Comparison of ENCODE assay signal across 8 cellular contexts in the genomic region with DNA sequence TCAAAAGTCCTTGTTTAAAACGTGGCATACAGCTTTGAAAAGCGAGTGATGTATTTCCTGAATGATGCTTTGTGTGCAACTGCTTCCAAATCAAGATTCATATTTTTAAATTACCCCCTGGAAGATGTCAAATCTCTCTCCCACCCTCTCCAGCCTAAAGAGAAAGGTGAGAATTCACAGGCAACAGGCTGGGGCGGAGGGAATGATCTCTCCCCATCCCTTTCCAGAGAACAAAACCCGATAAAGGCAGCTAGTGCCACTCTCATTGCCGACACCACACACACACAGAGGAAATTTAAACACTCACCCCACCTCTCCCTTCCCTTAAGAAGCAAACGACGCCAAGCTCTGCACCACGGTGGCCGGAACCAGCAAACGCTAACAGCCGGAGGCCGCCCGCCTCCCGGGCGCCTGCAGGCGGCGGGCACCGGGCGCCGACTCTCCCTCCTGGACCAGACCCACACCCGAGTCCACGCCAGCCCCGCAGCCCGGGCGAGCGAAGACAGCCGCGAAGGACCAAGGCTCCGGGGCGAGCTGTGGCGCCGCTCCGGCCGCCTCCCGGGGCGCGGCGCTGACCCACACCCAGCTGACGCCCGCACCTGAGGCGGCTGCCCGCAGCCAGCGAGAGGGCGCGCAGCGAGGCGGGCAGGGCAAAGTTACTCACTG. TPM values are rescaled to one million over a fixed set of nuclear protein-coding genes. Genes with fewer than 3 reads are reported as not detected.
DNase-seq lines count a peak whose midpoint lies in the region; ATAC-seq and TF ChIP-seq lines count a peak whose summit lies in the region.

No MANE protein-coding gene starts in this region.

- H3K79me2 ChIP-seq in PC-9 (ENCODE audit: low read depth) = peaks cover 81% of the 10 kb centered on the region

- H3K27ac Mint-ChIP-seq in activated naive CD8-positive, alpha-beta T cell treated with anti-CD3 and anti-CD28 coated beads, Interleukin-2, amount 50 U/mL, for 24 hours = peak overlapping the region; percentile 23

- DNase-seq in AG04450 (ENCODE audit: low read depth, low spot score) (no peak), PC-9 (no peak), hepatic stellate cell (ENCODE audit: low spot score) (peak; percentile 36), middle frontal gyrus (ENCODE audit: extremely low spot score, low spot score) (no peak)
- peak; percentile 35 for DNase-seq in activated naive CD8-positive, alpha-beta T cell treated with anti-CD3 and anti-CD28 coated beads, Interleukin-2, amount 50 U/mL, for 24 hours

- peak overlapping the region; percentile 86 for H3K4me3 Mint-ChIP-seq in activated naive CD8-positive, alpha-beta T cell treated with anti-CD3 and anti-CD28 coated beads, Interleukin-2, amount 50 U/mL, for 24 hours

- intact Hi-C loops in PC-9 (cut with micrococcal nuclease; ENCODE audit: unreplicated experiment) = loop anchor here (2.0 kb wide), 1 partner anchor 19 kb away; no protein-coding TSS in a partner anchor

- BruUV-seq in PC-9 (replicated peaks; lab: Mats Ljungman, UMichigan) = no TSS peak

- no peaks in the 10 kb centered on the region for H3K9me2 ChIP-seq in PC-9 (ENCODE audit: insufficient read depth)

- H3K4me1 Mint-ChIP-seq in activated naive CD8-positive, alpha-beta T cell treated with anti-CD3 and anti-CD28 coated beads, Interleukin-2, amount 50 U/mL, for 24 hours = peaks cover 48% of the 10 kb centered on the region

- no peaks in the 10 kb centered on the region; the same call in none of the 2 replicates for H3K9me3 ChIP-seq in AG04450 (ENCODE audit: control insufficient read depth, insufficient read depth, low read length)
- no peaks in the 10 kb centered on the region; the same call in 1 of the 2 replicates for H3K9me3 ChIP-seq in PC-9 (ENCODE audit: insufficient read depth, low read depth)

- CTCF ChIA-PET in AG04450 (lab: Charles Lee) (interaction anchor here (0.6 to 2.4 kb wide), 13 partner anchors 11 to 334 kb away, joined by 3 to 18 read pairs (median 3); no protein-coding TSS in a partner anchor), PC-9 (lab: Charles Lee) (interaction anchor here (0.9 kb wide), 1 partner anchor 87 kb away, joined by 3 read pairs; no protein-coding TSS in a partner anchor)

- peak; percentile 32 for TF ChIP-seq CTCF in AG04450 (IDR thresholded peaks at IDR 0.05; ENCODE audit: low read depth, low read length)
- TF ChIP-seq CTCF in PC-9 (conservative IDR thresholded peaks at IDR 0.05) = no peak; the same call in 1 of the 2 replicates

- H3K36me3 ChIP-seq in PC-9 (ENCODE audit: low read depth) = 0 out of 2 replicates have a peak, but pooled peaks cover 13% of the 10 kb centered on the region

- POLR2A ChIA-PET in AG04450 (lab: Yijun Ruan, JAX) (interaction anchor here (0.6 to 2.3 kb wide), 9 partner anchors 12 to 170 kb away, joined by 3 to 6 read pairs (median 3); a partner anchor contains a TSS), PC-9 (lab: Charles Lee; ENCODE audit: unreplicated experiment) (interaction anchor here (0.5 to 1.6 kb wide), 3 partner anchors 13 to 369 kb away, joined by 3 to 9 read pairs (median 3); no protein-coding TSS in a partner anchor)

- peak overlapping the region; percentile 88 for H3K4me3 ChIP-seq in AG04450 (ENCODE audit: low read depth, low read length)
- H3K4me3 ChIP-seq in PC-9 = peak overlapping the region; percentile 100
- peak overlapping the region; percentile 72 to 97 (median 93) for H3K4me3 ChIP-seq in skin epidermis

- peaks cover 11% of the 10 kb centered on the region for H4K20me1 ChIP-seq in PC-9 (ENCODE audit: insufficient read depth)

- peak; percentile 23 for ATAC-seq in GM18520 (IDR thresholded peaks at IDR 0.05; ENCODE audit: unreplicated experiment)
- peak; percentile 24 for ATAC-seq in HG03039 (IDR thresholded peaks at IDR 0.05; ENCODE audit: unreplicated experiment)
- ATAC-seq in activated naive CD8-positive, alpha-beta T cell treated with anti-CD3 and anti-CD28 coated beads, Interleukin-2, amount 50 U/mL, for 24 hours = peak; percentile 30

- peak overlapping the region; percentile 79 for H2AFZ ChIP-seq in PC-9

- H3K9me3 Mint-ChIP-seq in activated naive CD8-positive, alpha-beta T cell treated with anti-CD3 and anti-CD28 coated beads, Interleukin-2, amount 50 U/mL, for 24 hours = no peaks in the 10 kb centered on the region

- peaks cover 16% of the 10 kb centered on the region for H3F3A ChIP-seq in PC-9 (ENCODE audit: insufficient read depth, low read depth)

- peak overlapping the region; percentile 95 for H3K4me2 ChIP-seq in PC-9

- peaks cover 42% of the 10 kb centered on the region for H3K4me1 ChIP-seq in PC-9 (replicated peaks; ENCODE audit: insufficient read depth)

- peaks cover 26% of the 10 kb centered on the region for H3K36me3 Mint-ChIP-seq in activated naive CD8-positive, alpha-beta T cell treated with anti-CD3 and anti-CD28 coated beads, Interleukin-2, amount 50 U/mL, for 24 hours (ENCODE audit: low read depth)

- H3K27me3 Mint-ChIP-seq in activated naive CD8-positive, alpha-beta T cell treated with anti-CD3 and anti-CD28 coated beads, Interleukin-2, amount 50 U/mL, for 24 hours = no peaks in the 10 kb centered on the region

- H3K27ac ChIP-seq in AG04450 (ENCODE audit: low read depth, low read length) = peak overlapping the region; percentile 80
- H3K27ac ChIP-seq in PC-9 = peak overlapping the region; percentile 98
- peak overlapping the region; percentile 51 to 98 (median 94) for H3K27ac ChIP-seq in skin epidermis

- H3K27me3 ChIP-seq in AG04450 (ENCODE audit: control insufficient read depth, insufficient read depth, low read length) = no peaks in the 10 kb centered on the region
- H3K27me3 ChIP-seq in PC-9 (ENCODE audit: insufficient read depth, low read depth) = no peaks in the 10 kb centered on the region

RNA-seq across cellular contexts. Expression of a gene that starts 0.5 kb away (rescaled TPM):
- polyA plus RNA-seq in AG04450 (2011; rRNA removed) = 6.2 and 6.9 TPM in 2 replicates
- 10.0 and 10.3 TPM in 2 replicates for polyA minus RNA-seq in AG04450 (2011; rRNA and poly(A)+ RNA removed)
- 7.0 and 7.1 TPM in 2 replicates for total RNA-seq in PC-9 (2021)

RNA-seq across cellular contexts. Expression of a gene that starts 1.8 kb away (rescaled TPM):
- polyA plus RNA-seq in AG04450 (2011; rRNA removed) = 155 and 174 TPM in 2 replicates
- 39.6 and 53.4 TPM in 2 replicates for polyA minus RNA-seq in AG04450 (2011; rRNA and poly(A)+ RNA removed)
- total RNA-seq in PC-9 (2021) = 104 and 119 TPM in 2 replicates

Comparison
In these comparisons a context has a peak if more than half of its experiments do, and no peak if none do; other contexts are left out.
1. DNase-seq: peak in activated naive CD8-positive, alpha-beta T cell treated with anti-CD3 and anti-CD28 coated beads, Interleukin-2, amount 50 U/mL, for 24 hours (single experiment) and hepatic stellate cell (single experiment); none in AG04450 (single experiment), PC-9 (0 of 2) and middle frontal gyrus (single experiment).
2. Peak in every context shown above with its lines, with median percentiles within 50 percentile points of each other: H3K27ac ChIP-seq, H3K4me3 ChIP-seq and ATAC-seq.